Comparison of ENCODE assay signal across 14 cellular contexts in the genomic region with DNA sequence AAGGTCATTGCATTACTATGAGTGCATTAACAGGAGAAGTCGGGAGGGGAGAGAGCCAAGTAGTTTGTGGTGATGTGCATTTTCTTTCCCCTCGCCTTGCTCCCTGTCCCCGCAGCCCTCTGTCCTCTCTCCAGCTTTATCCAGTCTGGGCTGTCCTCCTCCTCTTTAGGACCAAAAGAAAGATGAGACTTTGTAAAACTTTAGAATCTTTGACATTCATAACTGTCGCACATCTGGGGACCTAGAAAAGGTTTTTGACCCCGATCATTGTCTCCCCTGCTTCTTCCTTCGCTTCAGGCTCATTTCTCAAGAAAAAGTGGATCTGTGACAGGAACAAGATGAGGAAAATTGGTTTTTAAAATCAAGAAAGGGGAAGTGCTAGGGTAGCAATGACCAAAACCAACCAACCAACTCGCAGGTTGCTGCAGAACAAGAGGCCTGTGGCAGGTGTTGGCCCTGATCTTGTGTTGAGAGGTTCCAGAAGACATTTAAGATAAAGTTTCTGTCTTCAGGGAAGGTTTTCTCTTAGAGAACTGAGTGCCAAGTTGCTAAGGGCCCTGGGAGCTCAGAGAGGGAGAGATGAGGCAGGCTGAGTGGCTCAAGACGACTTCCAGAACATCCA. TPM values are rescaled to one million over a fixed set of nuclear protein-coding genes. Genes with fewer than 3 reads are reported as not detected.
DNase-seq lines count a peak whose midpoint lies in the region; ATAC-seq, FAIRE-seq and TF ChIP-seq lines count a peak whose summit lies in the region.
"Had no signal": no experiment of that assay in that cellular context is flagged by ENCODE, and none has a peak within 500 bp of the region (broad histone marks: within the 10 kb centered on the region; RNA-seq: fewer than 3 reads in every experiment).

No MANE protein-coding gene starts in this region.

- FAIRE-seq in GM12892 (lab: Jason Lieb, UNC), result no peak
- FAIRE-seq: G401.6 had no signal

- H3K27me3 ChIP-seq in Peyer's patch (no peaks in the 10 kb centered on the region), right lobe of liver (no peaks in the 10 kb centered on the region), spleen (replicated peaks in 1 of 7) (no peaks in the 10 kb centered on the region)

- TF ChIP-seq POLR2A in Peyer's patch (IDR thresholded peaks at IDR 0.05) (no peak), right lobe of liver (IDR thresholded peaks at IDR 0.05) (peak; percentile 47), spleen (IDR thresholded peaks at IDR 0.05) (no peak), GM12892 (IDR thresholded peaks at IDR 0.05; ENCODE audit: low read depth, low read length) (no peak)

- 78% methylated on average over 8 of the region's 8 CpGs for WGBS in right lobe of liver (ENCODE audit: insufficient coverage, low coverage, low lambda C conversion rate, missing lambda C conversion rate)
- 60 to 76% (median 63%) methylated on average over 8 of the region's 8 CpGs for WGBS in spleen, 5 donors

- H3K9me3 ChIP-seq in Peyer's patch (no peaks in the 10 kb centered on the region), right lobe of liver (no peaks in the 10 kb centered on the region), spleen (no peaks in the 10 kb centered on the region)

- H3K4me1 ChIP-seq in Peyer's patch (peaks cover 0 to 16% (median 0%) of the 10 kb centered on the region in 4 donors), right lobe of liver (no peaks in the 10 kb centered on the region), spleen (peaks cover 0 to 57% (median 16%) of the 10 kb centered on the region in 6 donors)

- TF ChIP-seq CTCF in GM20000 (IDR thresholded peaks at IDR 0.05; ENCODE audit: extremely low read depth, missing control alignments) (no peak), Peyer's patch (IDR thresholded peaks at IDR 0.05) (no peak), right lobe of liver (IDR thresholded peaks at IDR 0.05) (no peak), spleen (IDR thresholded peaks at IDR 0.05 in 8 of 11, conservative IDR thresholded peaks at IDR 0.05 in 3 of 11) (no peak)

- intact Hi-C loops in right lobe of liver (cut with DNase I), result no loop called here
- intact Hi-C loops in spleen (cut with DNase I; ENCODE audit: low total_unique reads), result no loop called here

- H3K27ac ChIP-seq in Peyer's patch, result peak overlapping the region; percentile 30 to 61 (median 36)
- H3K27ac ChIP-seq in right lobe of liver, result no peak overlapping the region
- peak overlapping the region in 7 of 8 donors; percentile 4 to 94 (median 85) for H3K27ac ChIP-seq in spleen

- DNase-seq in GM20000 (ENCODE audit: low spot score) (peak; percentile 39), Peyer's patch (peak in 1 of 3 donors; percentile 59), right lobe of liver (peak in 1 of 3 donors; percentile 42), spleen (no peak), GM12892 (ENCODE audit: insufficient read length) (no peak), SW 1271 (lab: John Stamatoyannopoulos, UW) (no peak)
- DNase-seq: activated CD4-positive, alpha-beta T cell treated with anti-CD3 and anti-CD28 coated beads for 48 hours; aorta; CD8-positive, alpha-beta memory T cell; posterior cingulate gyrus had no signal

- H3K4me3 ChIP-seq in Peyer's patch (no peak overlapping the region), right lobe of liver (no peak overlapping the region), spleen (peak overlapping the region in 1 of 8 donors; percentile 37)

- no peaks in the 10 kb centered on the region for H3K36me3 ChIP-seq in Peyer's patch
- no peaks in the 10 kb centered on the region for H3K36me3 ChIP-seq in right lobe of liver
- peaks cover 0 to 79% (median 6%) of the 10 kb centered on the region in 6 donors for H3K36me3 ChIP-seq in spleen

- ATAC-seq in right lobe of liver, result no peak
- no peak for ATAC-seq in GM21576 (IDR thresholded peaks at IDR 0.05; ENCODE audit: unreplicated experiment)
- no peak for ATAC-seq in HG02885 (IDR thresholded peaks at IDR 0.05; ENCODE audit: poor library complexity, unreplicated experiment)
- ATAC-seq: activated T-helper 17 cell treated with anti-CD3 and anti-CD28 coated beads, Interleukin-2, amount 50 U/mL, for 72 hours had no signal

RNA-seq across cellular contexts. Expression of gene SYTL3, which starts 17.6 kb away (rescaled TPM):
- total RNA-seq in Peyer's patch (10 to 100 TPM in 3 of 4 donors, 1 to 10 TPM in 1; 4.8 to 23.1 (median 11.3) TPM), right lobe of liver (1 to 10 TPM in 4 of 6 experiments, under 1 TPM in 2; 0.66 to 1.7 (median 1.0) TPM), spleen (10 to 100 TPM; 13.2 to 48.3 (median 19.5) TPM)
- 1 to 10 TPM; 5.9 to 8.5 (median 6.4) TPM for polyA plus RNA-seq in spleen
- 4.7 TPM for polyA plus RNA-seq in GM12892 (2012; ENCODE audit: missing spikeins)

RNA-seq across cellular contexts. Expression of gene DYNLT1, which starts 22.9 kb away (rescaled TPM):
- 100 to 1,000 TPM in 3 of 4 donors, 10 to 100 TPM in 1; 93.8 to 190 (median 146) TPM for total RNA-seq in Peyer's patch
- total RNA-seq in right lobe of liver, result 10 to 100 TPM; 31.5 to 69.5 (median 40.0) TPM
- total RNA-seq in spleen, result 10 to 100 TPM; 61.3 to 91.3 (median 71.3) TPM
- 100 to 1,000 TPM in 2 of 3 donors, 10 to 100 TPM in 1; 81.8 to 131 (median 126) TPM for polyA plus RNA-seq in spleen
- 64.4 TPM for polyA plus RNA-seq in GM12892 (2012; ENCODE audit: missing spikeins)

Comparison
In these comparisons a context has a peak if more than half of its experiments do, and no peak if none do; other contexts are left out.
1. H3K27ac ChIP-seq: peak in Peyer's patch (4 of 4) and spleen (7 of 8); none in right lobe of liver (0 of 3).